Comparison of ENCODE assay signal across 8 cellular contexts in the genomic region with DNA sequence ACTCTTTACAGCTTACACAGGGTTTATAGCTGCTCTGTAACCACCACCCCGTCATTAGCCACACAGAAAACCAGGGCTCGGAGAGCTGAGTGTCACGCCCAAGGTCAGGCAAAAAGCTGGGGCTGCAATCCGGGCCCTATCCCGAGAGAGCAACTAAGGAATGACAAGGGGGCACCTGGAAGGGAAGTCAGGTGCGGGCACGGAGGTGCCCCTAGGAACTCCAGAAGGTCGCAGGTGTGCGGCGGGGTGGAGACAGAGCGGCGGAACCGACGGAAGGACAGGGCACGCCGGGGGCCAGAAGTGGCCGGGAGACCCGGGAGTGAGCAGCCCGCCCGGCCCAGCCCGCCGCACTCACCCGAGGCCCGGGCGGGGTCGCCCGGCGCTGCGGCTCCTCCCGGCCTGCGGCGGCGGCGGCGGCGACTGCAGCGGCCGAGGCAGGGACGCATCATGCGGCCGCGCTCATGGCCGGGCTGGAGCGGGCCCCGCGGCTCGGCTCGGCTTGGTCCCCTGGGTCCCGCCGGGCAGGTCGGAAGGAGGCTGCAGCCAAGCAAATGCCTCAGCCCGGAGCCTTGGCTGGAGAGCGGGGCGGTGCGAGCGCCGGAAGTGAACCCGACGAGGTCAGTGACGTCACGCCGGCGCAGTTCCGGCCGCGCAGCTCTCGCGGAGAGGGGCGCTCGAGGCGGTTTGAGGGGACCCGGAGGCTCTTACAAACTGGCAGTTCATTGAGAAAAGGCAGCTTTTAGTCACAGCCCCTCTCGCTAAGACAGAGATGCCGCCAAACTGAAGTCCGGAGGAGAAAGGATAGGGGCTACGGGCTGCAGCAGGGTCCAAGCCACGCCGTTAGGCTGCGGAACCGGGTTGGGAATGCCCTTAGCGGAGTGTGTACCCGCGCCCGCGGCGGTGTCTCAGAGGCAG. TPM values are rescaled to one million over a fixed set of nuclear protein-coding genes. Genes with fewer than 3 reads are reported as not detected.
A peak's percentile ranks its signal among the peaks of the same experiment; 100 is the strongest.
DNase-seq lines count a peak whose midpoint lies in the region; ATAC-seq, FAIRE-seq and TF ChIP-seq lines count a peak whose summit lies in the region.

A gene with protein sequence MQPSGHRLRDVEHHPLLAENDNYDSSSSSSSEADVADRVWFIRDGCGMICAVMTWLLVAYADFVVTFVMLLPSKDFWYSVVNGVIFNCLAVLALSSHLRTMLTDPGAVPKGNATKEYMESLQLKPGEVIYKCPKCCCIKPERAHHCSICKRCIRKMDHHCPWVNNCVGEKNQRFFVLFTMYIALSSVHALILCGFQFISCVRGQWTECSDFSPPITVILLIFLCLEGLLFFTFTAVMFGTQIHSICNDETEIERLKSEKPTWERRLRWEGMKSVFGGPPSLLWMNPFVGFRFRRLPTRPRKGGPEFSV (minus strand): TSS at position 605 of the 915 bp plus-strand sequence. CDS start 20,917 bp downstream, outside the sequence.

- no peaks in the 10 kb centered on the region for H3K9me3 ChIP-seq in thoracic aorta

- peak within 1 kb of the TSS; percentile 98 for H3K4me3 Mint-ChIP-seq in activated naive CD4-positive, alpha-beta T cell treated with anti-CD3 and anti-CD28 coated beads, Interleukin-2, amount 50 U/mL, for 24 hours
- peak within 1 kb of the TSS; percentile 97 for H3K4me3 Mint-ChIP-seq in osteocyte (ENCODE audit: unreplicated experiment)

- ATAC-seq in SK-N-SH treated with all-trans-retinoic acid at 6 μM for 48 hours (peak; percentile 92), thoracic aorta (ENCODE audit: insufficient number of reproducible peaks, low FRiP score, low read depth) (peak; percentile 86)

- peak; percentile 3 for TF ChIP-seq CTCF in osteocyte (IDR thresholded peaks at IDR 0.05)
- no peak for TF ChIP-seq CTCF in thoracic aorta (IDR thresholded peaks at IDR 0.05)

- peaks cover 3% of the 10 kb centered on the region for H3K36me3 Mint-ChIP-seq in activated naive CD4-positive, alpha-beta T cell treated with anti-CD3 and anti-CD28 coated beads, Interleukin-2, amount 50 U/mL, for 24 hours
- H3K36me3 Mint-ChIP-seq in osteocyte (ENCODE audit: unreplicated experiment), result peaks cover 2% of the 10 kb centered on the region

- peak within 1 kb of the TSS; percentile 99 for H3K27ac Mint-ChIP-seq in activated naive CD4-positive, alpha-beta T cell treated with anti-CD3 and anti-CD28 coated beads, Interleukin-2, amount 50 U/mL, for 24 hours
- peak within 1 kb of the TSS; percentile 100 for H3K27ac Mint-ChIP-seq in osteocyte (ENCODE audit: unreplicated experiment)

- peak; percentile 94 for TF ChIP-seq POLR2A in H54 (IDR thresholded peaks at IDR 0.05; ENCODE audit: low read depth, low read length)

- peaks cover 46% of the 10 kb centered on the region for H3K4me1 Mint-ChIP-seq in activated naive CD4-positive, alpha-beta T cell treated with anti-CD3 and anti-CD28 coated beads, Interleukin-2, amount 50 U/mL, for 24 hours
- H3K4me1 Mint-ChIP-seq in osteocyte (ENCODE audit: unreplicated experiment), result peaks cover 45% of the 10 kb centered on the region

- peak; percentile 64 for DNase-seq in GDM1 (lab: John Stamatoyannopoulos, UW)
- peak; percentile 84 for DNase-seq in H54 (ENCODE audit: insufficient read length, low spot score)
- peak; percentile 82 for DNase-seq in M059J (ENCODE audit: low read depth)
- no peak for DNase-seq in glomerular endothelial cell (ENCODE audit: extremely low read depth, low read depth, low spot score)
- peak; percentile 93 for DNase-seq in osteocyte (ENCODE audit: extremely low spot score, unreplicated experiment)
- DNase-seq in thoracic aorta (ENCODE audit: low spot score), result peak; percentile 43

- H3K36me3 ChIP-seq in thoracic aorta, result no peaks in the 10 kb centered on the region

- no peak for FAIRE-seq in H54 (lab: Jason Lieb, UNC)

- no peaks in the 10 kb centered on the region for H3K27me3 ChIP-seq in thoracic aorta (replicated peaks; ENCODE audit: insufficient read depth)

- peak within 1 kb of the TSS; percentile 86 to 91 for H3K27ac ChIP-seq in thoracic aorta

- H3K9me3 Mint-ChIP-seq in activated naive CD4-positive, alpha-beta T cell treated with anti-CD3 and anti-CD28 coated beads, Interleukin-2, amount 50 U/mL, for 24 hours, result no peaks in the 10 kb centered on the region
- H3K9me3 Mint-ChIP-seq in osteocyte (ENCODE audit: unreplicated experiment), result no peaks in the 10 kb centered on the region

- peak within 1 kb of the TSS; percentile 91 for H3K4me3 ChIP-seq in thoracic aorta

- no peaks in the 10 kb centered on the region for H3K27me3 Mint-ChIP-seq in activated naive CD4-positive, alpha-beta T cell treated with anti-CD3 and anti-CD28 coated beads, Interleukin-2, amount 50 U/mL, for 24 hours
- H3K27me3 Mint-ChIP-seq in osteocyte (ENCODE audit: unreplicated experiment), result no peaks in the 10 kb centered on the region

- peaks cover 28 to 48% of the 10 kb centered on the region in 2 donors for H3K4me1 ChIP-seq in thoracic aorta (ENCODE audit: control insufficient read depth in 1 of 2, low read depth in 2 of 2)

TF ChIP-seq in SK-N-SH treated with all-trans-retinoic acid at 6 μM for 48 hours, 23 proteins besides CTCF, POLR2A, EP300 and RAD21:
- TF ChIP-seq, protein P1, sequence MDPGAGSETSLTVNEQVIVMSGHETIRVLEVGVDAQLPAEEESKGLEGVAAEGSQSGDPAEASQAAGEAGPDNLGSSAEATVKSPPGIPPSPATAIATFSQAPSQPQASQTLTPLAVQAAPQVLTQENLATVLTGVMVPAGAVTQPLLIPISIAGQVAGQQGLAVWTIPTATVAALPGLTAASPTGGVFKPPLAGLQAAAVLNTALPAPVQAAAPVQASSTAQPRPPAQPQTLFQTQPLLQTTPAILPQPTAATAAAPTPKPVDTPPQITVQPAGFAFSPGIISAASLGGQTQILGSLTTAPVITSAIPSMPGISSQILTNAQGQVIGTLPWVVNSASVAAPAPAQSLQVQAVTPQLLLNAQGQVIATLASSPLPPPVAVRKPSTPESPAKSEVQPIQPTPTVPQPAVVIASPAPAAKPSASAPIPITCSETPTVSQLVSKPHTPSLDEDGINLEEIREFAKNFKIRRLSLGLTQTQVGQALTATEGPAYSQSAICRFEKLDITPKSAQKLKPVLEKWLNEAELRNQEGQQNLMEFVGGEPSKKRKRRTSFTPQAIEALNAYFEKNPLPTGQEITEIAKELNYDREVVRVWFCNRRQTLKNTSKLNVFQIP (CRISPR knock-in tag; IDR thresholded peaks at IDR 0.05; ENCODE audit: borderline replicate concordance, low read depth), result no peak
- 0 out of 2 replicates have a peak, but pooled peaks have one; percentile 65 for TF ChIP-seq CSDC2 (CRISPR knock-in tag; IDR thresholded peaks at IDR 0.05)

RNA-seq across cellular contexts. Expression of the gene that starts here (rescaled TPM):
- total RNA-seq in M059J (2014; rRNA removed; shearing (Covaris generic)), result 57.0 and 78.0 TPM in 2 replicates
- 71.7 and 72.6 TPM in 2 replicates for total RNA-seq in glomerular endothelial cell
- 53.6 and 53.7 TPM in 2 replicates for total RNA-seq in osteocyte
- 10 to 100 TPM; 63.7 to 80.8 TPM for total RNA-seq in thoracic aorta
